In genomic region chr3:101518421-101518871, GRCh38 we compare ENCODE assay signal across 8 cellular contexts. TPM values are rescaled to one million over a fixed set of nuclear protein-coding genes. Genes with fewer than 3 reads are reported as not detected.
DNase-seq lines count a peak whose midpoint lies in the region; ATAC-seq and TF ChIP-seq lines count a peak whose summit lies in the region.

No MANE protein-coding gene starts in this region.

- H3K4me1 Mint-ChIP-seq in mesothelial cell of epicardium: peaks cover 12% of the 10 kb centered on the region

- ATAC-seq in GM19463 (IDR thresholded peaks at IDR 0.05; ENCODE audit: unreplicated experiment) (peak; percentile 96), HG03439 (IDR thresholded peaks at IDR 0.05; ENCODE audit: unreplicated experiment) (peak; percentile 100)

- peaks cover 9% of the 10 kb centered on the region for H3K27me3 Mint-ChIP-seq in mesothelial cell of epicardium (ENCODE audit: low read depth)

- H3K27ac Mint-ChIP-seq in mesothelial cell of epicardium: no peak overlapping the region

- TF ChIP-seq CTCF in mesothelial cell of epicardium (IDR thresholded peaks at IDR 0.05; ENCODE audit: unreplicated experiment): no peak

- H3K4me3 Mint-ChIP-seq in mesothelial cell of epicardium: no peak overlapping the region

- in situ Hi-C loops in Caki2 (cut with HindIII; ENCODE audit: low pct_unique_long_range_greater_than_20kb, low sequenced_read_pairs): no loop called here

- peak; percentile 6 for DNase-seq in Caki2 (ENCODE audit: low read depth)
- DNase-seq in activated CD4-positive, alpha-beta T cell treated with anti-CD3 and anti-CD28 coated beads for 4 hours: peak; percentile 37 to 50
- DNase-seq in kidney glomerular epithelial cell (lab: John Stamatoyannopoulos, UW): peak; percentile 31
- no peak for DNase-seq in mesothelial cell of epicardium (ENCODE audit: low spot score in 2 of 2, unreplicated experiment in 2 of 2)
- no peak for DNase-seq in SKM-1 (lab: John Stamatoyannopoulos, UW; ENCODE audit: unreplicated experiment)
- DNase-seq in SHP77 (lab: John Stamatoyannopoulos, UW): no peak

- no peaks in the 10 kb centered on the region for H3K36me3 Mint-ChIP-seq in mesothelial cell of epicardium

- no peaks in the 10 kb centered on the region for H3K9me3 Mint-ChIP-seq in mesothelial cell of epicardium

RNA-seq across cellular contexts. Expression of gene SENP7, which starts 5.4 kb away (rescaled TPM):
- 1.2 and 2.7 TPM in 2 replicates for total RNA-seq in Caki2 (2014; rRNA removed; shearing (Covaris generic); ENCODE audit: low replicate concordance)
- 56.2 to 59.1 TPM (median 56.3 TPM) in 3 replicates for total RNA-seq in mesothelial cell of epicardium

RNA-seq across cellular contexts. Expression of gene TRMT10C, which starts 43.2 kb away (rescaled TPM):
- total RNA-seq in Caki2 (2014; rRNA removed; shearing (Covaris generic); ENCODE audit: low replicate concordance): 21.3 and 31.7 TPM in 2 replicates
- total RNA-seq in mesothelial cell of epicardium: 26.1 to 29.2 TPM (median 26.3 TPM) in 3 replicates

RNA-seq across cellular contexts. Expression of gene PCNP, which starts 55.5 kb away (rescaled TPM):
- 52.2 and 74.8 TPM in 2 replicates for total RNA-seq in Caki2 (2014; rRNA removed; shearing (Covaris generic); ENCODE audit: low replicate concordance)
- 131 to 142 TPM (median 138 TPM) in 3 replicates for total RNA-seq in mesothelial cell of epicardium

Comparison
In these comparisons a context has a peak if more than half of its experiments do, and no peak if none do; other contexts are left out.
1. DNase-seq: peak in Caki2 (single experiment), activated CD4-positive, alpha-beta T cell treated with anti-CD3 and anti-CD28 coated beads for 4 hours (2 of 2) and kidney glomerular epithelial cell (single experiment); none in mesothelial cell of epicardium (0 of 2), SKM-1 (single experiment) and SHP77 (0 of 2).
2. RNA of gene SENP7, which starts 5.4 kb away (total RNA-seq): 56.2 to 59.1 TPM in mesothelial cell of epicardium; 1.2 to 2.7 TPM in Caki2; every median in the first group is over 10 times any median in the second.